In the genomic region with DNA sequence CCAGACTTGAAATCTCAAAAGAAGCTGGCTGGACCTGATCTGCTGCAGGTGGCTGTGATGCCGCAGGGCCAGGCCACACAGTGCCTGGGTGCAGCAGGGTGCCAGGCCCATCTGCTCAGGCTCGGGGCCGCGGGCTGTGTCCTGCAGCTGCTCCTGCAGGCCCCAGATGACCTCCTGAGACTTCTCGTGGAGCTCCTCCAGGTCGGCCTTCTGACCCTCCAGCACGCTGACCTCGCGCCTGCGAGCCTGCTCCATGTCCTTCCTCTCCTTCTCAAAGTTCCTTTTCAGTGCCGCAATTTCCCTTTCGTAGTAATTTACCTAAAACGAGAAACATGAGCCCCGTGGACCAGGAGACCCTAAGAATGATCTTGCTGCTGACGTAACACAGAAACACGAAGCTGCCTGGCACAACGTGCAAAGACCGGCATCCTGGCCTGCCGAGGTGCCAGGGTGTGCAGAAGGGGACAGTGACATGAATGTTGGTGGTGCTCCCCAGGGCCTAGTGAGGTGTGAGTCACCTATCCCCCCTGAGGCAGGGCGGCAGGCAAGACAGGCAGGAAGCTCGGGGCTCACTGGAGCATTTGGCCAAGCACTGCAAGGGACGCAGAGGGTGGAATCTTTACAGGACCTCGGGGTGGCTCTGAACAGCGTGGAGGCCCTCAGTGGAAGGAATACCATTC, we compare ENCODE assay signal across 23 cellular contexts.
"Had no signal": no experiment of that assay in that cellular context is flagged by ENCODE, and none has a peak within 500 bp of the region (broad histone marks: within the 10 kb centered on the region; RNA-seq: fewer than 3 reads in every experiment).

No MANE protein-coding gene starts in this region.

- H3K27ac Mint-ChIP-seq: activated CD4-positive, alpha-beta T cell treated with anti-CD3 and anti-CD28 coated beads for 36 hours; activated naive CD8-positive, alpha-beta T cell; mesothelial cell of epicardium had no signal

- H3K4me3 ChIP-seq: body of pancreas, cardiac muscle cell, coronary artery, dorsolateral prefrontal cortex, esophagus squamous epithelium, right atrium auricular region, testis, transverse colon had no signal

- H3K9me3 ChIP-seq: body of pancreas, esophagus squamous epithelium, right atrium auricular region, testis, transverse colon had no signal

- H3K4me1 Mint-ChIP-seq: mesothelial cell of epicardium, naive B cell had no signal

- H3K27me3 ChIP-seq: body of pancreas, cardiac muscle cell, dorsolateral prefrontal cortex, esophagus squamous epithelium, right atrium auricular region, testis, transverse colon had no signal

- DNase-seq: activated CD4-positive, alpha-beta T cell treated with anti-CD3 and anti-CD28 coated beads for 36 hours; activated CD4-positive, CD25-positive, alpha-beta regulatory T cell; activated CD8-positive, alpha-beta memory T cell treated with anti-CD3 and anti-CD28 coated beads for 24 hours; activated effector memory CD4-positive, alpha-beta T cell treated with Interleukin-2 at 50 U/mL for 16 hours; activated naive CD4-positive, alpha-beta T cell treated with Interleukin-2 at 50 U/mL for 16 hours; body of pancreas; effector memory CD4-positive, alpha-beta T cell; esophagus squamous epithelium; islet precursor cell; left colon; naive B cell; stimulated activated CD4-positive, alpha-beta T cell treated with anti-CD3 and anti-CD28 coated beads, Interleukin-4, amount 100 ng/mL, for 1 hour; stimulated activated naive CD8-positive, alpha-beta T cell treated with anti-CD3 and anti-CD28 coated beads, Interleukin-15, Interleukin-2, amounts not matched to agents 100 U/mL and 50 U/mL, for 24 hours; T-helper 1 cell; testis; transverse colon had no signal

- H3K27ac ChIP-seq: body of pancreas, cardiac muscle cell, coronary artery, parathyroid adenoma, right atrium auricular region, testis, transverse colon had no signal

- H3K9me3 Mint-ChIP-seq: mesothelial cell of epicardium, naive B cell had no signal

- H3K4me3 Mint-ChIP-seq: activated CD4-positive, alpha-beta T cell treated with anti-CD3 and anti-CD28 coated beads for 36 hours; activated naive CD8-positive, alpha-beta T cell; mesothelial cell of epicardium; naive B cell had no signal

- H3K36me3 ChIP-seq: transverse colon had no signal

- H3K27me3 Mint-ChIP-seq: activated CD4-positive, alpha-beta T cell treated with anti-CD3 and anti-CD28 coated beads for 36 hours; activated naive CD8-positive, alpha-beta T cell had no signal

- ATAC-seq: activated CD4-positive, alpha-beta T cell treated with anti-CD3 and anti-CD28 coated beads for 36 hours; body of pancreas; left colon; stimulated activated naive CD8-positive, alpha-beta T cell treated with anti-CD3 and anti-CD28 coated beads, Interleukin-15, Interleukin-2, amounts not matched to agents 100 U/mL and 50 U/mL, for 24 hours had no signal

- H3K36me3 Mint-ChIP-seq: activated naive CD8-positive, alpha-beta T cell; naive B cell had no signal

- H3K4me1 ChIP-seq: body of pancreas, parathyroid adenoma, testis, transverse colon had no signal
